Comparison of ENCODE assay signal across 8 cellular contexts in the genomic region with DNA sequence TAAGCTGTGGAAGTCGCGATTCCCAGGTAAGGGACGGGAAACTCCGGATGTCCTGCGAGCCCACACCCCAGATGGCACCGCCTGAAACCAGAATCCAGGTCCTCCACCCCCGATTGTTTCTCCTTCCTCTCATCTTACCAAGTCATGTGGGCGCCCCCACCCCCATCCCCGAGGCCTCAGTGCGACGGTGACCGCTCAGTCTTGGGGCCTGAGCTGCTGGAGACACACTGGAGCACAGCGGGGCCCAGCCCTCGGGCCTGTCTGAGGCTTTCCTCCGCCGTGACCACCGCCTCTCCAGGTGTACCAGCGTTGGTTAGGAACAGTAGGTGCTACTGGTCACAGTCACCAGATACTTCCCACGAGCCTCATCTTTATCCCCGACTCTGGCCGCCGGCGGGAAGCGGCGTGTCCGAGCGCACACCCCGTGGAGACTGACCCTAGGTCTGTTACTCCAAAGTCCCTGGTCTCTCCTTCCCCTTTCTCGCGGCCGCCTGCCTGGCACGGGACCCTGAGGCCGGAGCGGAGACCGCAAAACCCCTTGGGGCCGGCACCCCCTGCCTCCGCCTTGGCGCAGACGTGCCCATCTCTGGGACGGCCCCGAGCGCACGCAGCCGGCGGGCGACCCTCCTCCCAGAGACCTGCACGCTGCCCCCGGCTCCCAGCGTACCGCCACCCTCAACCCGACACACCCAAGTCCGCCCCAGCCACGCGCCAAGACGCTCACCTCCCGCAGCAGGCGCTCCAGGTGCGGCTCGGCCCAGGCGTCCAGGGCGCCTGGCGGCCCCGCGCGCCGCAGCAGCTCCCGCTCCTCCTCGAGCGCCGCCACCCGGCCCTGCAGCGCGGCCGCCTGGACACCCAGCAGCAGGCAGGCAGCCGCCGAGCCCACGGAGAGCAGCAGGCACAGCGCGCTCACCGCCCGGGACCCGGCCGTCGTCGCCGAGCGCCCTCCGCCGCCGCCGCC. TPM values are rescaled to one million over a fixed set of nuclear protein-coding genes. Genes with fewer than 3 reads are reported as not detected.
DNase-seq lines count a peak whose midpoint lies in the region; ATAC-seq, FAIRE-seq and TF ChIP-seq lines count a peak whose summit lies in the region.

No MANE protein-coding gene starts in this region.

- H2AFZ ChIP-seq in PC-3 (ENCODE audit: low read length), result no peak overlapping the region
- no peak overlapping the region for H2AFZ ChIP-seq in endothelial cell of umbilical vein (ENCODE audit: low read depth, low read length)

- H3K9me3 ChIP-seq in PC-3 (ENCODE audit: low read length) (0 out of 2 replicates have a peak, but pooled peaks cover under 1% of the 10 kb centered on the region), endothelial cell of umbilical vein (replicated peaks; ENCODE audit: control insufficient read depth, insufficient read depth, low read length) (no peaks in the 10 kb centered on the region)

- no peaks in the 10 kb centered on the region for H3K9me2 ChIP-seq in PC-3 (replicated peaks; ENCODE audit: low read length)

- BruUV-seq in PC-3 (replicated peaks; lab: Mats Ljungman, UMichigan), result no TSS peak
- BruUV-seq in endothelial cell of umbilical vein (replicated peaks; lab: Mats Ljungman, UMichigan), result no TSS peak

- H4K20me1 ChIP-seq in PC-3 (ENCODE audit: low read length) (no peaks in the 10 kb centered on the region), endothelial cell of umbilical vein (replicated peaks; ENCODE audit: control insufficient read depth, extremely low read depth, insufficient read depth, low read length) (no peaks in the 10 kb centered on the region)

- H3K27me3 ChIP-seq in PC-3 (ENCODE audit: low read length) (peaks cover 44% of the 10 kb centered on the region), endothelial cell of umbilical vein (ENCODE audit: control insufficient read depth in 2 of 2, insufficient read depth in 2 of 2, low read length in 2 of 2) (peaks cover 39 to 58% of the 10 kb centered on the region in 2 experiments)

- no peak overlapping the region for H3K4me3 ChIP-seq in PC-3 (ENCODE audit: low read length)
- peak overlapping the region in 1 of 3 experiments; percentile 29 for H3K4me3 ChIP-seq in endothelial cell of umbilical vein (replicated peaks in 1 of 3; ENCODE audit: insufficient read depth in 1 of 3, low read depth in 1 of 3, low read length in 3 of 3)

- no peak for TF ChIP-seq POLR2A in endothelial cell of umbilical vein (IDR thresholded peaks at IDR 0.05; ENCODE audit: low read depth, low read length)

- intact Hi-C loops in PC-3 (cut with micrococcal nuclease), result loop anchor here (2.0 kb wide), 1 partner anchor 309 kb away; no protein-coding TSS in a partner anchor
- intact Hi-C loops in endothelial cell of umbilical vein (cut with micrococcal nuclease), result loop anchor here (1.0 to 5.0 kb wide), 5 partner anchors 128 to 903 kb away; no protein-coding TSS in a partner anchor

- H3K36me3 ChIP-seq in PC-3 (ENCODE audit: low read depth, low read length), result peaks cover 2% of the 10 kb centered on the region; the same call in 1 of the 2 replicates
- no peaks in the 10 kb centered on the region for H3K36me3 ChIP-seq in endothelial cell of umbilical vein (ENCODE audit: control insufficient read depth in 2 of 2, extremely low read depth in 1 of 2, insufficient read depth in 2 of 2, low read length in 2 of 2)

- H3K9ac ChIP-seq in PC-3 (ENCODE audit: low read length) (no peak overlapping the region), endothelial cell of umbilical vein (replicated peaks; ENCODE audit: extremely low read depth, insufficient read depth, low read length) (no peak overlapping the region)

- peak; percentile 35 for ATAC-seq in PC-3
- no peak for ATAC-seq in HG03108 (IDR thresholded peaks at IDR 0.05; ENCODE audit: unreplicated experiment)
- ATAC-seq in HG03571 (IDR thresholded peaks at IDR 0.05; ENCODE audit: unreplicated experiment), result no peak

- H3K79me2 ChIP-seq in PC-3 (ENCODE audit: low read length) (no peaks in the 10 kb centered on the region), endothelial cell of umbilical vein (ENCODE audit: control insufficient read depth, insufficient read depth, low read length) (no peaks in the 10 kb centered on the region)

- H3K4me1 ChIP-seq in PC-3 (ENCODE audit: insufficient read depth, low read length) (no peaks in the 10 kb centered on the region; the same call in 1 of the 2 replicates), endothelial cell of umbilical vein (ENCODE audit: control insufficient read depth, extremely low read depth, insufficient read depth, low read length) (peaks cover 6% of the 10 kb centered on the region)

- no peak for FAIRE-seq in endothelial cell of umbilical vein (lab: Jason Lieb, UNC)

- H3K9me1 ChIP-seq in endothelial cell of umbilical vein (replicated peaks; ENCODE audit: control insufficient read depth, extremely low read depth, insufficient read depth, low read length), result no peaks in the 10 kb centered on the region

- no peak overlapping the region for H3K27ac ChIP-seq in PC-3 (ENCODE audit: low read length)
- H3K27ac ChIP-seq in endothelial cell of umbilical vein (ENCODE audit: insufficient read depth, low read depth, low read length), result no peak overlapping the region

- dilution Hi-C loops in endothelial cell of umbilical vein (cut with MboI; ENCODE audit: extremely low pct_ligation_motif_present, low sequenced_read_pairs), result no loop called here

- DNase-seq in NCI-H345 (lab: John Stamatoyannopoulos, UW) (peak; percentile 23), NCI-H345 treated with DMSO at 0.1 percent for 48 hours (lab: John Stamatoyannopoulos, UW; ENCODE audit: unreplicated experiment) (no peak), PC-3 (no peak), endothelial cell of umbilical vein (ENCODE audit: low read depth, low spot score) (peak; percentile 9), midbrain (lab: John Stamatoyannopoulos, UW) (peak; percentile 16)
- DNase-seq in effector CD4-positive, alpha-beta T cell, result no peak

- TF ChIP-seq CTCF in PC-3 (conservative IDR thresholded peaks at IDR 0.05; ENCODE audit: low read depth, low read length) (no peak), endothelial cell of umbilical vein (IDR thresholded peaks at IDR 0.05; ENCODE audit: extremely low read depth in 1 of 2, insufficient read depth in 1 of 2, low read depth in 1 of 2, low read length in 2 of 2) (peak in 1 of 2 donors; percentile 20)

- no peaks in the 10 kb centered on the region for H3F3A ChIP-seq in PC-3 (ENCODE audit: low read length, unreplicated experiment)

- no peak overlapping the region for H3K4me2 ChIP-seq in PC-3 (ENCODE audit: low read length)
- no peak overlapping the region for H3K4me2 ChIP-seq in endothelial cell of umbilical vein (ENCODE audit: insufficient read depth, low read length)

- POLR2A ChIA-PET in PC-3 (lab: Charles Lee; ENCODE audit: unreplicated experiment), result no interaction called here
- POLR2A ChIA-PET in endothelial cell of umbilical vein (lab: Charles Lee), result no interaction called here

- CTCF ChIA-PET in PC-3 (lab: Charles Lee), result no interaction called here
- CTCF ChIA-PET in endothelial cell of umbilical vein (lab: Charles Lee), result interaction anchor here (0.7 to 1.5 kb wide), 5 partner anchors 10 to 309 kb away, joined by 3 to 7 read pairs (median 4); no protein-coding TSS in a partner anchor

TF ChIP-seq in endothelial cell of umbilical vein, 7 proteins besides CTCF, POLR2A, EP300 and RAD21:
- no peak for TF ChIP-seq FOS (IDR thresholded peaks at IDR 0.05; ENCODE audit: borderline replicate concordance, insufficient read depth, low read length)
- TF ChIP-seq EZH2 (IDR thresholded peaks at IDR 0.05; ENCODE audit: borderline replicate concordance, low read depth, low read length, severe bottlenecking), result peak; percentile 84
TF ChIP-seq in endothelial cell of umbilical vein: peak in this region for 1.

RNA-seq across cellular contexts. Expression of a gene that starts 0.7 kb away (rescaled TPM):
- total RNA-seq in PC-3 (2014; rRNA removed), result not detected in 2 replicates
- not detected in 2 replicates for total RNA-seq in endothelial cell of umbilical vein
- not detected in 2 replicates for polyA plus RNA-seq in endothelial cell of umbilical vein
- not detected in 2 replicates for polyA plus RNA-seq in endothelial cell of umbilical vein (2011; cell fraction: cytosol; rRNA removed)
- polyA plus RNA-seq in endothelial cell of umbilical vein (2011; cell fraction: nucleus; rRNA removed), result 0.05 TPM in 1 of 2 replicates, not detected in the other
- polyA plus RNA-seq in endothelial cell of umbilical vein (2012), result not detected in 2 replicates
- 0.06 TPM in 1 of 2 replicates, not detected in the other for polyA minus RNA-seq in endothelial cell of umbilical vein
- polyA minus RNA-seq in endothelial cell of umbilical vein (2011; cell fraction: cytosol; rRNA and poly(A)+ RNA removed), result not detected
- polyA minus RNA-seq in endothelial cell of umbilical vein (2011; cell fraction: nucleus; rRNA and poly(A)+ RNA removed), result not detected in 2 replicates

RNA-seq across cellular contexts. Expression of a gene that starts 37.4 kb away (rescaled TPM):
- total RNA-seq in PC-3 (2014; rRNA removed) (11.3 and 23.8 TPM in 2 replicates), endothelial cell of umbilical vein (19.2 and 19.5 TPM in 2 replicates)
- 6.8 and 7.0 TPM in 2 replicates for polyA plus RNA-seq in endothelial cell of umbilical vein
- polyA plus RNA-seq in endothelial cell of umbilical vein (2011; cell fraction: cytosol; rRNA removed), result 4.0 and 4.4 TPM in 2 replicates
- polyA plus RNA-seq in endothelial cell of umbilical vein (2011; cell fraction: nucleus; rRNA removed), result 48.5 and 62.7 TPM in 2 replicates
- polyA plus RNA-seq in endothelial cell of umbilical vein (2012), result 6.2 and 6.6 TPM in 2 replicates
- polyA minus RNA-seq in endothelial cell of umbilical vein, result 20.8 and 27.5 TPM in 2 replicates
- polyA minus RNA-seq in endothelial cell of umbilical vein (2011; cell fraction: cytosol; rRNA and poly(A)+ RNA removed), result 8.3 TPM
- 50.5 and 85.9 TPM in 2 replicates for polyA minus RNA-seq in endothelial cell of umbilical vein (2011; cell fraction: nucleus; rRNA and poly(A)+ RNA removed)

Comparison
In these comparisons a context has a peak if more than half of its experiments do, and no peak if none do; other contexts are left out.
1. DNase-seq: peak in NCI-H345 (single experiment), endothelial cell of umbilical vein (single experiment) and midbrain (single experiment); none in NCI-H345 treated with DMSO at 0.1 percent for 48 hours (single experiment), PC-3 (single experiment) and effector CD4-positive, alpha-beta T cell (single experiment).